Comparison of ENCODE assay signal across 33 cellular contexts in genomic region chr11:112271242-112271641, GRCh38. TPM values are rescaled to one million over a fixed set of nuclear protein-coding genes. Genes with fewer than 3 reads are reported as not detected.
"Had no signal": no experiment of that assay in that cellular context is flagged by ENCODE, and none has a peak within 500 bp of the region (broad histone marks: within the 10 kb centered on the region; RNA-seq: fewer than 3 reads in every experiment).

No MANE protein-coding gene starts in this region.

- DNase-seq: activated CD4-positive, alpha-beta T cell treated with anti-CD3 and anti-CD28 coated beads for 48 hours; activated CD4-positive, alpha-beta T cell treated with anti-CD3 and anti-CD28 coated beads, Interleukin-2, amount 50 U/mL, for 48 hours; activated CD8-positive, alpha-beta memory T cell treated with anti-CD3 and anti-CD28 coated beads, Interleukin-2, amount 50 U/mL, for 48 hours; activated naive CD4-positive, alpha-beta T cell; activated T-cell treated with anti-CD3 and anti-CD28 coated beads, Interleukin-2, amount 50 U/mL, for 4 hours; central memory CD4-positive, alpha-beta T cell; foreskin keratinocyte; heart left ventricle; hypothalamus; naive thymus-derived CD8-positive, alpha-beta T cell; nucleus accumbens; pancreas; retina; sigmoid colon; small intestine; stimulated activated CD4-positive, alpha-beta T cell treated with anti-CD3 and anti-CD28 coated beads, Interleukin-4, amount 100 ng/mL, for 24 hours; stimulated activated naive CD8-positive, alpha-beta T cell treated with anti-CD3 and anti-CD28 coated beads, Interleukin-15, amount 100 ng/mL, for 72 hours; substantia nigra; T-helper 9 cell; upper lobe of left lung had no signal

- H3K36me3 ChIP-seq: breast epithelium, esophagus muscularis mucosa, heart left ventricle, pancreas, prostate gland, sigmoid colon, upper lobe of left lung, vagina had no signal

- H3K27me3 Mint-ChIP-seq: dendritic cell treated with granulocyte-macrophage colony-stimulating factor and Interleukin-4, amounts not matched to agents 40 ng/mL and 50 ng/mL, for 4 days; naive thymus-derived CD8-positive, alpha-beta T cell; stimulated activated naive CD8-positive, alpha-beta T cell treated with anti-CD3 and anti-CD28 coated beads, Interleukin-15, amount 100 ng/mL, for 72 hours had no signal

- H3K4me1 Mint-ChIP-seq: neural crest cell; stimulated activated effector memory CD8-positive, alpha-beta T cell treated with anti-CD3 and anti-CD28 coated beads, Interleukin-12 subunit alpha, Interleukin-12 subunit beta, amount 100 ng/mL, for 72 hours; stimulated activated naive CD8-positive, alpha-beta T cell treated with anti-CD3 and anti-CD28 coated beads, Interleukin-15, amount 100 ng/mL, for 72 hours had no signal

- H3K9me3 ChIP-seq: breast epithelium, esophagus muscularis mucosa, heart left ventricle, pancreas, prostate gland, sigmoid colon, upper lobe of left lung, vagina had no signal

- H3K4me1 ChIP-seq: breast epithelium, foreskin keratinocyte, pancreas, prostate gland, upper lobe of left lung, vagina had no signal

- H3K36me3 Mint-ChIP-seq: activated naive CD4-positive, alpha-beta T cell treated with anti-CD3 and anti-CD28 coated beads, Interleukin-2, amount 50 U/mL, for 72 hours; mesothelial cell of epicardium; stimulated activated effector memory CD8-positive, alpha-beta T cell treated with anti-CD3 and anti-CD28 coated beads, Interleukin-12 subunit alpha, Interleukin-12 subunit beta, amount 100 ng/mL, for 72 hours had no signal

- H3K4me3 Mint-ChIP-seq: activated T-cell treated with anti-CD3 and anti-CD28 coated beads, Interleukin-2, amount 50 U/mL, for 4 hours; dendritic cell treated with granulocyte-macrophage colony-stimulating factor and Interleukin-4, amounts not matched to agents 40 ng/mL and 50 ng/mL, for 4 days; mesothelial cell of epicardium; naive thymus-derived CD8-positive, alpha-beta T cell; neural crest cell; stimulated activated effector memory CD8-positive, alpha-beta T cell treated with anti-CD3 and anti-CD28 coated beads, Interleukin-12 subunit alpha, Interleukin-12 subunit beta, amount 100 ng/mL, for 72 hours; stimulated activated naive CD8-positive, alpha-beta T cell treated with anti-CD3 and anti-CD28 coated beads, Interleukin-15, amount 100 ng/mL, for 72 hours had no signal

- ATAC-seq: activated CD4-positive, CD25-positive, alpha-beta regulatory T cell treated with anti-CD3 and anti-CD28 coated beads, Interleukin-2, amount 50 U/mL, for 24 hours; activated naive CD4-positive, alpha-beta T cell treated with anti-CD3 and anti-CD28 coated beads, Interleukin-2, amount 50 U/mL, for 72 hours; activated T-cell treated with anti-CD3 and anti-CD28 coated beads, Interleukin-2, amount 50 U/mL, for 4 hours; heart left ventricle; naive thymus-derived CD8-positive, alpha-beta T cell; stimulated activated effector memory CD8-positive, alpha-beta T cell treated with anti-CD3 and anti-CD28 coated beads, Interleukin-12 subunit alpha, Interleukin-12 subunit beta, amount 100 ng/mL, for 72 hours; stimulated activated naive CD8-positive, alpha-beta T cell treated with anti-CD3 and anti-CD28 coated beads, Interleukin-15, amount 100 ng/mL, for 72 hours had no signal

- H3K4me3 ChIP-seq: esophagus muscularis mucosa, heart left ventricle, prostate gland, sigmoid colon, upper lobe of left lung, vagina had no signal

- H3K27me3 ChIP-seq: breast epithelium, esophagus muscularis mucosa, foreskin keratinocyte, heart left ventricle, pancreas, sigmoid colon, upper lobe of left lung, vagina had no signal

- H3K27ac ChIP-seq: breast epithelium, esophagus muscularis mucosa, foreskin keratinocyte, heart left ventricle, prostate gland, sigmoid colon, upper lobe of left lung, vagina, VCaP had no signal

- H3K27ac Mint-ChIP-seq: activated naive CD4-positive, alpha-beta T cell treated with anti-CD3 and anti-CD28 coated beads, Interleukin-2, amount 50 U/mL, for 72 hours; dendritic cell treated with granulocyte-macrophage colony-stimulating factor and Interleukin-4, amounts not matched to agents 40 ng/mL and 50 ng/mL, for 4 days; mesothelial cell of epicardium; stimulated activated naive CD8-positive, alpha-beta T cell treated with anti-CD3 and anti-CD28 coated beads, Interleukin-15, amount 100 ng/mL, for 72 hours had no signal

- H3K9me3 Mint-ChIP-seq: activated naive CD4-positive, alpha-beta T cell treated with anti-CD3 and anti-CD28 coated beads, Interleukin-2, amount 50 U/mL, for 72 hours; activated T-cell treated with anti-CD3 and anti-CD28 coated beads, Interleukin-2, amount 50 U/mL, for 4 hours; mesothelial cell of epicardium; naive thymus-derived CD8-positive, alpha-beta T cell; neural crest cell; stimulated activated effector memory CD8-positive, alpha-beta T cell treated with anti-CD3 and anti-CD28 coated beads, Interleukin-12 subunit alpha, Interleukin-12 subunit beta, amount 100 ng/mL, for 72 hours; stimulated activated naive CD8-positive, alpha-beta T cell treated with anti-CD3 and anti-CD28 coated beads, Interleukin-15, amount 100 ng/mL, for 72 hours had no signal

RNA-seq across cellular contexts. Expression of gene PLET1, which starts 10.6 kb away (rescaled TPM):
- total RNA-seq: activated naive CD4-positive, alpha-beta T cell treated with anti-CD3 and anti-CD28 coated beads, Interleukin-2, amount 50 U/mL, for 72 hours; activated T-cell treated with anti-CD3 and anti-CD28 coated beads, Interleukin-2, amount 50 U/mL, for 4 hours; breast epithelium; esophagus muscularis mucosa; foreskin keratinocyte; heart left ventricle; kidney epithelial cell; lower leg skin; mesothelial cell of epicardium; naive thymus-derived CD8-positive, alpha-beta T cell; neural crest cell; pancreas; prostate gland; sigmoid colon; upper lobe of left lung; vagina had no signal
- polyA plus RNA-seq: foreskin keratinocyte; heart left ventricle; naive thymus-derived CD8-positive, alpha-beta T cell; pancreas; small intestine had no signal
